Comparison of ENCODE assay signal across 1 cellular context in the genomic region with DNA sequence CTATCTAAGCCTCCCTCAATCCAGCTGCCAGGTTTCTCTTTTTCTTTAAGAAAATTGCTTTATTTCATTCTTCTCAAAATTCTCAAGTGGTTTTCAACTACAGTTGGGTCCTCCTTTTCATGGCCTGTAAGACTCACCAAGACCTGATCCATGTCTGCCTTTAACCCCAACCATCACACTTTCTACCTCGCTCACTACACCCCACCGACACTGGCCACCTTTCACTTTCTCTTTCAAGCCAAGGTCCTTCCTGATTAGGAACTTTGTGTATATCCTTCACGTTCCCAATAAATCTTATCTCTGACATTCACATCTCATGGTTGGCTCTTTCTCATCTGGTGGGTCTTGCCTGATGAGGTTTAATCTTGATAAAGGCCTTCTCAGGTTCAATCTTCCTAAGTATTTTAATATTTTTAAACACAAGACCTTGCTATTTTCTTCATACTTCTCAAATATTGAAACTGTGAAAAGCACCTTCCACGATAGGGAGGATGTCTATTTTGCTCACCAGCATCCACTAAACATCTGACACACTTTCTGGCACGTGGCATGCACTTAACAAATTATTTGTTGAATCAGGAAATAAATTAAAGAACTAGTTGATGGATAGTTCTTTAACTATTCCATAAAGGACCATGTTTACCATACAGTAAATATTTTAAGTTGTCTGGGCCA.
TF ChIP-seq lines count a peak whose summit lies in the region.

No MANE protein-coding gene starts in this region.

TF ChIP-seq in WTC11, 78 proteins besides CTCF, POLR2A, EP300 and RAD21 (continued from another document):
- TF ChIP-seq, protein P1, sequence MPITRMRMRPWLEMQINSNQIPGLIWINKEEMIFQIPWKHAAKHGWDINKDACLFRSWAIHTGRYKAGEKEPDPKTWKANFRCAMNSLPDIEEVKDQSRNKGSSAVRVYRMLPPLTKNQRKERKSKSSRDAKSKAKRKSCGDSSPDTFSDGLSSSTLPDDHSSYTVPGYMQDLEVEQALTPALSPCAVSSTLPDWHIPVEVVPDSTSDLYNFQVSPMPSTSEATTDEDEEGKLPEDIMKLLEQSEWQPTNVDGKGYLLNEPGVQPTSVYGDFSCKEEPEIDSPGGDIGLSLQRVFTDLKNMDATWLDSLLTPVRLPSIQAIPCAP (CRISPR knock-in tag; IDR thresholded peaks at IDR 0.05), result no peak
